In genomic region chr2:203366639-203367466, GRCh38 we compare ENCODE assay signal across 26 cellular contexts.
"Had no signal": no experiment of that assay in that cellular context is flagged by ENCODE, and none has a peak within 500 bp of the region (broad histone marks: within the 10 kb centered on the region; RNA-seq: fewer than 3 reads in every experiment).

No MANE protein-coding gene starts in this region.

- H3K9ac ChIP-seq: SK-N-SH had no signal

- H3K9me3 Mint-ChIP-seq: activated CD8-positive, alpha-beta T cell treated with anti-CD3 and anti-CD28 coated beads for 36 hours; activated naive CD4-positive, alpha-beta T cell treated with anti-CD3 and anti-CD28 coated beads, Interleukin-2, amount 10 ng/mL, durations not matched to agents 7 days and 5 days; activated naive CD8-positive, alpha-beta T cell treated with anti-CD3 and anti-CD28 coated beads for 36 hours; activated T-cell treated with anti-CD3 and anti-CD28 coated beads, Interleukin-2, amount 50 U/mL, for 72 hours; activated T-helper 2 cell treated with anti-CD3 and anti-CD28 coated beads, Interferon-gamma antibody, Interleukin-2, Interleukin-4, amounts not matched to agents 10 μg/mL and 5 μg/mL and 100 μg/mL, durations not matched to agents 14 hours and 24 hours and 36 hours; central memory CD8-positive, alpha-beta T cell had no signal

- DNase-seq: activated CD4-positive, alpha-beta T cell treated with anti-CD3 and anti-CD28 coated beads, Interleukin-2, amount 50 U/mL, for 1 hour; activated CD4-positive, CD25-positive, alpha-beta regulatory T cell; activated CD8-positive, alpha-beta memory T cell treated with anti-CD3 and anti-CD28 coated beads, Interleukin-2, amount 50 U/mL, for 4 hours; activated CD8-positive, alpha-beta T cell treated with anti-CD3 and anti-CD28 coated beads for 36 hours; activated gamma-delta T cell treated with Interleukin-2 at 50 U/mL for 16 hours; activated naive CD4-positive, alpha-beta T cell treated with anti-CD3 and anti-CD28 coated beads, Interleukin-2, amount 10 ng/mL, durations not matched to agents 7 days and 5 days; activated naive CD8-positive, alpha-beta T cell treated with anti-CD3 and anti-CD28 coated beads for 36 hours; activated T-cell treated with anti-CD3 and anti-CD28 coated beads, Interleukin-2, amount 50 U/mL, for 72 hours; aorta; body of pancreas; cortex of kidney; NCI-H1048; NCI-H1930; NCI-H2107; NCI-H2171 treated with DMSO at 0.1 percent for 48 hours; NCI-H226; NCI-H526; NCI-H774; Peyer's patch; Right ventricle myocardium superior; SJCRH30; SK-N-SH; T-helper 1 cell had no signal

- H3K4me1 ChIP-seq: body of pancreas, Peyer's patch, SJCRH30 had no signal

- H3K27me3 ChIP-seq: body of pancreas, Peyer's patch, SJCRH30 had no signal

- H3K4me3 Mint-ChIP-seq: activated CD8-positive, alpha-beta T cell treated with anti-CD3 and anti-CD28 coated beads for 36 hours; activated naive CD4-positive, alpha-beta T cell treated with anti-CD3 and anti-CD28 coated beads, Interleukin-2, amount 10 ng/mL, durations not matched to agents 7 days and 5 days; activated naive CD8-positive, alpha-beta T cell treated with anti-CD3 and anti-CD28 coated beads for 36 hours; activated T-cell treated with anti-CD3 and anti-CD28 coated beads, Interleukin-2, amount 50 U/mL, for 72 hours; central memory CD8-positive, alpha-beta T cell had no signal

- H3K4me3 ChIP-seq: body of pancreas, Peyer's patch, SJCRH30 had no signal

- H3K27ac Mint-ChIP-seq: activated CD8-positive, alpha-beta T cell treated with anti-CD3 and anti-CD28 coated beads for 36 hours; activated naive CD4-positive, alpha-beta T cell treated with anti-CD3 and anti-CD28 coated beads, Interleukin-2, amount 10 ng/mL, durations not matched to agents 7 days and 5 days; activated naive CD8-positive, alpha-beta T cell treated with anti-CD3 and anti-CD28 coated beads for 36 hours; activated T-cell treated with anti-CD3 and anti-CD28 coated beads, Interleukin-2, amount 50 U/mL, for 72 hours; activated T-helper 2 cell treated with anti-CD3 and anti-CD28 coated beads, Interferon-gamma antibody, Interleukin-2, Interleukin-4, amounts not matched to agents 10 μg/mL and 5 μg/mL and 100 μg/mL, durations not matched to agents 14 hours and 24 hours and 36 hours had no signal

- H3K27ac ChIP-seq: body of pancreas, Peyer's patch, RWPE1, SJCRH30 had no signal

- H3K27me3 Mint-ChIP-seq: activated CD8-positive, alpha-beta T cell treated with anti-CD3 and anti-CD28 coated beads for 36 hours; activated naive CD4-positive, alpha-beta T cell treated with anti-CD3 and anti-CD28 coated beads, Interleukin-2, amount 10 ng/mL, durations not matched to agents 7 days and 5 days; activated naive CD8-positive, alpha-beta T cell treated with anti-CD3 and anti-CD28 coated beads for 36 hours; central memory CD8-positive, alpha-beta T cell had no signal

- H3K4me1 Mint-ChIP-seq: activated naive CD4-positive, alpha-beta T cell treated with anti-CD3 and anti-CD28 coated beads, Interleukin-2, amount 10 ng/mL, durations not matched to agents 7 days and 5 days; activated naive CD8-positive, alpha-beta T cell treated with anti-CD3 and anti-CD28 coated beads for 36 hours had no signal

- H3K36me3 ChIP-seq: Peyer's patch had no signal

- H3K4me2 ChIP-seq: SK-N-SH had no signal

- ATAC-seq: activated CD8-positive, alpha-beta T cell treated with anti-CD3 and anti-CD28 coated beads for 36 hours; activated T-cell treated with anti-CD3 and anti-CD28 coated beads, Interleukin-2, amount 50 U/mL, for 72 hours; body of pancreas had no signal
